ENCODE assay signal across 8 cellular contexts in genomic region chr1:151059342-151060240, GRCh38. TPM values are rescaled to one million over a fixed set of nuclear protein-coding genes. Genes with fewer than 3 reads are reported as not detected.
DNase-seq lines count a peak whose midpoint lies in the region; ATAC-seq and TF ChIP-seq lines count a peak whose summit lies in the region.

Gene CDC42SE1, minus strand, starts transcription at chr1:151059622. Its CDS starts 3,892 bp downstream, at chr1:151055730.

- DNase-seq in A673 (ENCODE audit: low spot score) (peak; percentile 94), NCI-H2196 treated with DMSO at 0.1 percent for 48 hours (lab: John Stamatoyannopoulos, UW; ENCODE audit: unreplicated experiment) (peak; percentile 47), cardiac fibroblast (ENCODE audit: low read depth in 2 of 2) (peak; percentile 83 to 85), iris pigment epithelial cell (ENCODE audit: low read depth) (peak; percentile 88)
- DNase-seq in stimulated activated CD4-positive, alpha-beta T cell treated with anti-CD3 and anti-CD28 coated beads, Interleukin-12 subunit alpha, Interleukin-12 subunit beta, amount 100 ng/mL, for 48 hours (ENCODE audit: low read depth in 2 of 3, low spot score in 1 of 3), result peak; percentile 66 to 83 (median 74)

- no TSS peak for BruUV-seq in A673 (replicated peaks; lab: Mats Ljungman, UMichigan)

- ATAC-seq in GM18520 (IDR thresholded peaks at IDR 0.05; ENCODE audit: unreplicated experiment) (peak; percentile 68), HG03066 (IDR thresholded peaks at IDR 0.05; ENCODE audit: low read depth, unreplicated experiment) (peak; percentile 76)

- H3K4me1 ChIP-seq in A673 (ENCODE audit: insufficient read depth, low read length, poor library complexity, severe bottlenecking), result peaks cover 19% of the 10 kb centered on the region

- no peaks in the 10 kb centered on the region for H3K27me3 ChIP-seq in A673 (replicated peaks; ENCODE audit: insufficient read depth, low read depth, low read length, poor library complexity)

- H3K4me3 ChIP-seq in A673 (ENCODE audit: low read depth, low read length, poor library complexity, severe bottlenecking), result peak within 1 kb of the TSS; percentile 99
- peak within 1 kb of the TSS; percentile 71 for H3K4me3 ChIP-seq in WI38 (ENCODE audit: low read depth, low read length)
- H3K4me3 ChIP-seq in cardiac fibroblast (replicated peaks in 1 of 2; ENCODE audit: low read depth in 2 of 2, low read length in 2 of 2), result peak within 1 kb of the TSS; percentile 83 to 94

- POLR2A ChIA-PET in A673 (lab: Charles Lee; ENCODE audit: low non-redundant PET), result no interaction called here

- peak within 1 kb of the TSS; percentile 95 for H3K27ac ChIP-seq in A673 (ENCODE audit: low read depth, low read length, poor library complexity, severe bottlenecking)

- TF ChIP-seq CTCF in A673 (conservative IDR thresholded peaks at IDR 0.05; ENCODE audit: low read depth, low read length), result peak; percentile 77
- TF ChIP-seq CTCF in WI38 (IDR thresholded peaks at IDR 0.05; ENCODE audit: low read depth, low read length), result peak; percentile 75
- TF ChIP-seq CTCF in cardiac fibroblast (IDR thresholded peaks at IDR 0.05; ENCODE audit: low read depth, low read length), result peak; percentile 73

- CTCF ChIA-PET in A673 (lab: Charles Lee), result interaction anchor here (0.6 to 1.0 kb wide), 3 partner anchors 11 to 33 kb away, joined by 4 to 7 read pairs (median 6); no protein-coding TSS in a partner anchor

- intact Hi-C loops in A673 (cut with micrococcal nuclease; ENCODE audit: unreplicated experiment), result loop anchor here (1.0 kb wide), 1 partner anchor 11 kb away; the partner anchor contains the start of gene GABPB2

- peaks cover 29% of the 10 kb centered on the region for H3K36me3 ChIP-seq in A673 (ENCODE audit: insufficient read depth, low read length, poor library complexity, severe bottlenecking)

- H3K9me3 ChIP-seq in A673 (ENCODE audit: low read depth, low read length, poor library complexity, severe bottlenecking), result no peaks in the 10 kb centered on the region

RNA-seq across cellular contexts. Expression of gene CDC42SE1, which starts in this region (rescaled TPM):
- total RNA-seq in A673 (2021), result 57.5 and 63.8 TPM in 2 replicates

Comparison
In these comparisons a context has a peak if more than half of its experiments do, and no peak if none do; other contexts are left out.
1. Peak in every context shown above with its lines: DNase-seq, ATAC-seq, H3K4me3 ChIP-seq and H3K27ac ChIP-seq.